1 cellular context compared by ENCODE assay signal in the genomic region with DNA sequence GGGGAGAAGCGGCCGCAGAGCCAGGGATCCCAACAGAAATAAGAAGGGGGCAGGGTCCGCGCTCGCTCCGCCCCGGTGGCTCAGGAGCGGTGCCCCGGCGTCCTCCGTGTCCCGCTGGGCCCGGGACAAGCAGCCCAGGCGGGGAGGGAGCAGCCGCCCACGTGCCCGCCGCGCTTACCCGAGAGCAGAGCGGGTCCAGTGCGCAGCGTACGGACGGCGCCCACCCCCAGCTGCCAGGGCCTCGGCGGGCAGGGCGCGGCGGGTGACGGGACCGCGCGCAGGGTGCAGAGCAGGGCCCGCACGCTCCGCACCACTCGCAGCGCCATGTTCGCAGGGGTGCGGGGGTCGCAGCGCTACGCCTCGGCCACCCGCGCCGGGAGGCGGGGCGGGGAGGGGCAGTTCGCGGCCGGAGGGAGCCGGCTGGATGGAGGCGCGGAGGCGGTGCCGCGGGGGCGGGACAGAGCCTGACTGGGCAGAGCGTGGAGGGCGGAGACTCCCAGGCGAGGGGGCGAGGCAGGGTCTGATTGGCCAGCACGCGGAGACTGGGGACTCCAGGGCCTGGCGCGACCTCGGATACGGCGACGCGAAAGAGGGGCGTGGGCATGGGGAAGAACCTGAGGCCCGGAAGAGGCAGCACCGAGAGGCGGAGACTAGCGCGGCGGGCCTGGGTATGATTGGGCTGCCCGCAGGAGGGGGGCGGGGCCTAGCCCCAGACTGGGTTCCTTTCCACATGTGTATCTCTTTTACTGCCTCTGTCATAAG.
TF ChIP-seq lines count a peak whose summit lies in the region.

A gene (minus strand): TSS at position 443 of the 762 bp plus-strand sequence. CDS start 117 bp downstream, at position 326.

TF ChIP-seq in HepG2, 621 proteins besides CTCF, POLR2A, EP300 and RAD21 (continued from another document and continues in another):
- TF ChIP-seq, protein P1, sequence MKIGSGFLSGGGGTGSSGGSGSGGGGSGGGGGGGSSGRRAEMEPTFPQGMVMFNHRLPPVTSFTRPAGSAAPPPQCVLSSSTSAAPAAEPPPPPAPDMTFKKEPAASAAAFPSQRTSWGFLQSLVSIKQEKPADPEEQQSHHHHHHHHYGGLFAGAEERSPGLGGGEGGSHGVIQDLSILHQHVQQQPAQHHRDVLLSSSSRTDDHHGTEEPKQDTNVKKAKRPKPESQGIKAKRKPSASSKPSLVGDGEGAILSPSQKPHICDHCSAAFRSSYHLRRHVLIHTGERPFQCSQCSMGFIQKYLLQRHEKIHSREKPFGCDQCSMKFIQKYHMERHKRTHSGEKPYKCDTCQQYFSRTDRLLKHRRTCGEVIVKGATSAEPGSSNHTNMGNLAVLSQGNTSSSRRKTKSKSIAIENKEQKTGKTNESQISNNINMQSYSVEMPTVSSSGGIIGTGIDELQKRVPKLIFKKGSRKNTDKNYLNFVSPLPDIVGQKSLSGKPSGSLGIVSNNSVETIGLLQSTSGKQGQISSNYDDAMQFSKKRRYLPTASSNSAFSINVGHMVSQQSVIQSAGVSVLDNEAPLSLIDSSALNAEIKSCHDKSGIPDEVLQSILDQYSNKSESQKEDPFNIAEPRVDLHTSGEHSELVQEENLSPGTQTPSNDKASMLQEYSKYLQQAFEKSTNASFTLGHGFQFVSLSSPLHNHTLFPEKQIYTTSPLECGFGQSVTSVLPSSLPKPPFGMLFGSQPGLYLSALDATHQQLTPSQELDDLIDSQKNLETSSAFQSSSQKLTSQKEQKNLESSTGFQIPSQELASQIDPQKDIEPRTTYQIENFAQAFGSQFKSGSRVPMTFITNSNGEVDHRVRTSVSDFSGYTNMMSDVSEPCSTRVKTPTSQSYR (CRISPR knock-in tag; IDR thresholded peaks at IDR 0.05; ENCODE audit: borderline replicate concordance): 0 out of 2 replicates have a peak, but pooled peaks have one; percentile 11
- TF ChIP-seq ZNF547 (CRISPR knock-in tag; IDR thresholded peaks at IDR 0.05) (no peak), ZNF678 (CRISPR knock-in tag; IDR thresholded peaks at IDR 0.05) (no peak), MIER2 (CRISPR knock-in tag; IDR thresholded peaks at IDR 0.05) (no peak), XBP1 (CRISPR knock-in tag; IDR thresholded peaks at IDR 0.05) (no peak), SOX5 (CRISPR knock-in tag; IDR thresholded peaks at IDR 0.05; ENCODE audit: borderline replicate concordance) (no peak), TARDBP (CRISPR knock-in tag; IDR thresholded peaks at IDR 0.05) (peak; percentile 53), GABPB1 (CRISPR knock-in tag; IDR thresholded peaks at IDR 0.05) (peak; percentile 89), JARID2 (CRISPR knock-in tag; IDR thresholded peaks at IDR 0.05; ENCODE audit: insufficient replicate concordance) (no peak), ZNF746 (CRISPR knock-in tag; IDR thresholded peaks at IDR 0.05) (peak; percentile 18; the same call in 1 of the 2 replicates), TOE1 (CRISPR knock-in tag; IDR thresholded peaks at IDR 0.05) (no peak; the same call in 1 of the 2 replicates), FOXM1 (CRISPR knock-in tag; IDR thresholded peaks at IDR 0.05) (no peak), SSRP1 (CRISPR knock-in tag; IDR thresholded peaks at IDR 0.05) (no peak), NFYB (CRISPR knock-in tag; IDR thresholded peaks at IDR 0.05) (peak; percentile 88), HNRNPUL1 (IDR thresholded peaks at IDR 0.05; ENCODE audit: low read depth, low read length) (no peak), MED8 (CRISPR knock-in tag; IDR thresholded peaks at IDR 0.05; ENCODE audit: insufficient replicate concordance) (no peak), RXRB (CRISPR knock-in tag; IDR thresholded peaks at IDR 0.05; ENCODE audit: borderline replicate concordance) (no peak), ZNF780A (CRISPR knock-in tag; IDR thresholded peaks at IDR 0.05) (no peak; the same call in 1 of the 2 replicates), GTF3A (CRISPR knock-in tag; conservative IDR thresholded peaks at IDR 0.05) (no peak; the same call in 1 of the 2 replicates), ZKSCAN5 (CRISPR knock-in tag; IDR thresholded peaks at IDR 0.05) (no peak), ZNF264 (CRISPR knock-in tag; IDR thresholded peaks at IDR 0.05) (no peak)
- TF ChIP-seq, protein P2, sequence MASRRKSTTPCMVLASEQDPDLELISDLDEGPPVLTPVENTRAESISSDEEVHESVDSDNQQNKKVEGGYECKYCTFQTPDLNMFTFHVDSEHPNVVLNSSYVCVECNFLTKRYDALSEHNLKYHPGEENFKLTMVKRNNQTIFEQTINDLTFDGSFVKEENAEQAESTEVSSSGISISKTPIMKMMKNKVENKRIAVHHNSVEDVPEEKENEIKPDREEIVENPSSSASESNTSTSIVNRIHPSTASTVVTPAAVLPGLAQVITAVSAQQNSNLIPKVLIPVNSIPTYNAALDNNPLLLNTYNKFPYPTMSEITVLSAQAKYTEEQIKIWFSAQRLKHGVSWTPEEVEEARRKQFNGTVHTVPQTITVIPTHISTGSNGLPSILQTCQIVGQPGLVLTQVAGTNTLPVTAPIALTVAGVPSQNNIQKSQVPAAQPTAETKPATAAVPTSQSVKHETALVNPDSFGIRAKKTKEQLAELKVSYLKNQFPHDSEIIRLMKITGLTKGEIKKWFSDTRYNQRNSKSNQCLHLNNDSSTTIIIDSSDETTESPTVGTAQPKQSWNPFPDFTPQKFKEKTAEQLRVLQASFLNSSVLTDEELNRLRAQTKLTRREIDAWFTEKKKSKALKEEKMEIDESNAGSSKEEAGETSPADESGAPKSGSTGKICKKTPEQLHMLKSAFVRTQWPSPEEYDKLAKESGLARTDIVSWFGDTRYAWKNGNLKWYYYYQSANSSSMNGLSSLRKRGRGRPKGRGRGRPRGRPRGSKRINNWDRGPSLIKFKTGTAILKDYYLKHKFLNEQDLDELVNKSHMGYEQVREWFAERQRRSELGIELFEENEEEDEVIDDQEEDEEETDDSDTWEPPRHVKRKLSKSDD (CRISPR knock-in tag; IDR thresholded peaks at IDR 0.05; ENCODE audit: low read depth): peak; percentile 56; the same call in 1 of the 2 replicates
- TF ChIP-seq, protein P3, sequence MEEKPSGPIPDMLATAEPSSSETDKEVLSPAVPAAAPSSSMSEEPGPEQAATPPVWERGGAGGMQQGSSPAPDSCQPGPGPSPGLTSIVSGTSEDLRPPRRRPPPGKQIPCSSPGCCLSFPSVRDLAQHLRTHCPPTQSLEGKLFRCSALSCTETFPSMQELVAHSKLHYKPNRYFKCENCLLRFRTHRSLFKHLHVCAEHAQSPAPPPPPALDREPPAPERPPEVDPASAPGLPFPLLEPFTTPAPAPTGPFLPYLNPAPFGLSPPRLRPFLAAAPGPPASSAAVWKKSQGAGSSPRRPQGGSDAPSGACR (CRISPR knock-in tag; IDR thresholded peaks at IDR 0.05): peak; percentile 63
- TF ChIP-seq, protein P4, sequence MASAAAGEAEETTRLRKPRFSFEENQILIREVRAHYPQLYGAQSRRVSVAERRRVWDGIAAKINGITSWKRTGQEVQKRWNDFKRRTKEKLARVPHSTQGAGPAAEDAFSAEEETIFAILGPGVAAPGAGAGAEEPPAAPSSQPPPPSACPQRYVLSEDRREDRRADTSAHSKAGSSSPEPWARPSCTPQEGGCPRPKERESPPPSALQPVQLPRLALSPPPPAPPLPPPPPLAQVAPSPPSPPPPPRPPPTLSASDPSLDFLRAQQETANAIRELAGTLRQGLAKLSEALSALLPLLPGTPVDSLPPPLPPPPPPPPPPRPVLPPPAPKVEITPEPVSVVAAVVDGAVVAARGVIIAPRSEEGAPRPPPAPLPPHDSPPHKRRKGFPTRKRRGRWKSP (CRISPR knock-in tag; IDR thresholded peaks at IDR 0.05): peak; percentile 70; the same call in 1 of the 2 replicates
- TF ChIP-seq, protein P5, sequence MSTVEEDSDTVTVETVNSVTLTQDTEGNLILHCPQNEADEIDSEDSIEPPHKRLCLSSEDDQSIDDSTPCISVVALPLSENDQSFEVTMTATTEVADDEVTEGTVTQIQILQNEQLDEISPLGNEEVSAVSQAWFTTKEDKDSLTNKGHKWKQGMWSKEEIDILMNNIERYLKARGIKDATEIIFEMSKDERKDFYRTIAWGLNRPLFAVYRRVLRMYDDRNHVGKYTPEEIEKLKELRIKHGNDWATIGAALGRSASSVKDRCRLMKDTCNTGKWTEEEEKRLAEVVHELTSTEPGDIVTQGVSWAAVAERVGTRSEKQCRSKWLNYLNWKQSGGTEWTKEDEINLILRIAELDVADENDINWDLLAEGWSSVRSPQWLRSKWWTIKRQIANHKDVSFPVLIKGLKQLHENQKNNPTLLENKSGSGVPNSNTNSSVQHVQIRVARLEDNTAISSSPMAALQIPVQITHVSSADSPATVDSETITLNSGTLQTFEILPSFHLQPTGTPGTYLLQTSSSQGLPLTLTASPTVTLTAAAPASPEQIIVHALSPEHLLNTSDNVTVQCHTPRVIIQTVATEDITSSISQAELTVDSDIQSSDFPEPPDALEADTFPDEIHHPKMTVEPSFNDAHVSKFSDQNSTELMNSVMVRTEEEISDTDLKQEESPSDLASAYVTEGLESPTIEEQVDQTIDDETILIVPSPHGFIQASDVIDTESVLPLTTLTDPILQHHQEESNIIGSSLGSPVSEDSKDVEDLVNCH (CRISPR knock-in tag; IDR thresholded peaks at IDR 0.05): no peak
- TF ChIP-seq, protein P6, sequence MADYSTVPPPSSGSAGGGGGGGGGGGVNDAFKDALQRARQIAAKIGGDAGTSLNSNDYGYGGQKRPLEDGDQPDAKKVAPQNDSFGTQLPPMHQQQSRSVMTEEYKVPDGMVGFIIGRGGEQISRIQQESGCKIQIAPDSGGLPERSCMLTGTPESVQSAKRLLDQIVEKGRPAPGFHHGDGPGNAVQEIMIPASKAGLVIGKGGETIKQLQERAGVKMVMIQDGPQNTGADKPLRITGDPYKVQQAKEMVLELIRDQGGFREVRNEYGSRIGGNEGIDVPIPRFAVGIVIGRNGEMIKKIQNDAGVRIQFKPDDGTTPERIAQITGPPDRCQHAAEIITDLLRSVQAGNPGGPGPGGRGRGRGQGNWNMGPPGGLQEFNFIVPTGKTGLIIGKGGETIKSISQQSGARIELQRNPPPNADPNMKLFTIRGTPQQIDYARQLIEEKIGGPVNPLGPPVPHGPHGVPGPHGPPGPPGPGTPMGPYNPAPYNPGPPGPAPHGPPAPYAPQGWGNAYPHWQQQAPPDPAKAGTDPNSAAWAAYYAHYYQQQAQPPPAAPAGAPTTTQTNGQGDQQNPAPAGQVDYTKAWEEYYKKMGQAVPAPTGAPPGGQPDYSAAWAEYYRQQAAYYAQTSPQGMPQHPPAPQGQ (CRISPR knock-in tag; IDR thresholded peaks at IDR 0.05; ENCODE audit: borderline replicate concordance): no peak
- TF ChIP-seq, protein P7, sequence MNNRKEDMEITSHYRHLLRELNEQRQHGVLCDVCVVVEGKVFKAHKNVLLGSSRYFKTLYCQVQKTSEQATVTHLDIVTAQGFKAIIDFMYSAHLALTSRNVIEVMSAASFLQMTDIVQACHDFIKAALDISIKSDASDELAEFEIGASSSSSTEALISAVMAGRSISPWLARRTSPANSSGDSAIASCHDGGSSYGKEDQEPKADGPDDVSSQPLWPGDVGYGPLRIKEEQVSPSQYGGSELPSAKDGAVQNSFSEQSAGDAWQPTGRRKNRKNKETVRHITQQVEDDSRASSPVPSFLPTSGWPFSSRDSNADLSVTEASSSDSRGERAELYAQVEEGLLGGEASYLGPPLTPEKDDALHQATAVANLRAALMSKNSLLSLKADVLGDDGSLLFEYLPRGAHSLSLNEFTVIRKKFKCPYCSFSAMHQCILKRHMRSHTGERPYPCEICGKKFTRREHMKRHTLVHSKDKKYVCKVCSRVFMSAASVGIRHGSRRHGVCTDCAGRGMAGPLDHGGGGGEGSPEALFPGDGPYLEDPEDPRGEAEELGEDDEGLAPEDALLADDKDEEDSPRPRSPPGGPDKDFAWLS (CRISPR knock-in tag; IDR thresholded peaks at IDR 0.05; ENCODE audit: borderline replicate concordance): no peak
- TF ChIP-seq, protein P8, sequence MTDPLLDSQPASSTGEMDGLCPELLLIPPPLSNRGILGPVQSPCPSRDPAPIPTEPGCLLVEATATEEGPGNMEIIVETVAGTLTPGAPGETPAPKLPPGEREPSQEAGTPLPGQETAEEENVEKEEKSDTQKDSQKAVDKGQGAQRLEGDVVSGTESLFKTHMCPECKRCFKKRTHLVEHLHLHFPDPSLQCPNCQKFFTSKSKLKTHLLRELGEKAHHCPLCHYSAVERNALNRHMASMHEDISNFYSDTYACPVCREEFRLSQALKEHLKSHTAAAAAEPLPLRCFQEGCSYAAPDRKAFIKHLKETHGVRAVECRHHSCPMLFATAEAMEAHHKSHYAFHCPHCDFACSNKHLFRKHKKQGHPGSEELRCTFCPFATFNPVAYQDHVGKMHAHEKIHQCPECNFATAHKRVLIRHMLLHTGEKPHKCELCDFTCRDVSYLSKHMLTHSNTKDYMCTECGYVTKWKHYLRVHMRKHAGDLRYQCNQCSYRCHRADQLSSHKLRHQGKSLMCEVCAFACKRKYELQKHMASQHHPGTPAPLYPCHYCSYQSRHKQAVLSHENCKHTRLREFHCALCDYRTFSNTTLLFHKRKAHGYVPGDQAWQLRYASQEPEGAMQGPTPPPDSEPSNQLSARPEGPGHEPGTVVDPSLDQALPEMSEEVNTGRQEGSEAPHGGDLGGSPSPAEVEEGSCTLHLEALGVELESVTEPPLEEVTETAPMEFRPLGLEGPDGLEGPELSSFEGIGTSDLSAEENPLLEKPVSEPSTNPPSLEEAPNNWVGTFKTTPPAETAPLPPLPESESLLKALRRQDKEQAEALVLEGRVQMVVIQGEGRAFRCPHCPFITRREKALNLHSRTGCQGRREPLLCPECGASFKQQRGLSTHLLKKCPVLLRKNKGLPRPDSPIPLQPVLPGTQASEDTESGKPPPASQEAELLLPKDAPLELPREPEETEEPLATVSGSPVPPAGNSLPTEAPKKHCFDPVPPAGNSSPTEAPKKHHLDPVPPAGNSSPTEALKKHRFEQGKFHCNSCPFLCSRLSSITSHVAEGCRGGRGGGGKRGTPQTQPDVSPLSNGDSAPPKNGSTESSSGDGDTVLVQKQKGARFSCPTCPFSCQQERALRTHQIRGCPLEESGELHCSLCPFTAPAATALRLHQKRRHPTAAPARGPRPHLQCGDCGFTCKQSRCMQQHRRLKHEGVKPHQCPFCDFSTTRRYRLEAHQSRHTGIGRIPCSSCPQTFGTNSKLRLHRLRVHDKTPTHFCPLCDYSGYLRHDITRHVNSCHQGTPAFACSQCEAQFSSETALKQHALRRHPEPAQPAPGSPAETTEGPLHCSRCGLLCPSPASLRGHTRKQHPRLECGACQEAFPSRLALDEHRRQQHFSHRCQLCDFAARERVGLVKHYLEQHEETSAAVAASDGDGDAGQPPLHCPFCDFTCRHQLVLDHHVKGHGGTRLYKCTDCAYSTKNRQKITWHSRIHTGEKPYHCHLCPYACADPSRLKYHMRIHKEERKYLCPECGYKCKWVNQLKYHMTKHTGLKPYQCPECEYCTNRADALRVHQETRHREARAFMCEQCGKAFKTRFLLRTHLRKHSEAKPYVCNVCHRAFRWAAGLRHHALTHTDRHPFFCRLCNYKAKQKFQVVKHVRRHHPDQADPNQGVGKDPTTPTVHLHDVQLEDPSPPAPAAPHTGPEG (CRISPR knock-in tag; IDR thresholded peaks at IDR 0.05): peak; percentile 66; the same call in 1 of the 2 replicates
- TF ChIP-seq, protein P9, sequence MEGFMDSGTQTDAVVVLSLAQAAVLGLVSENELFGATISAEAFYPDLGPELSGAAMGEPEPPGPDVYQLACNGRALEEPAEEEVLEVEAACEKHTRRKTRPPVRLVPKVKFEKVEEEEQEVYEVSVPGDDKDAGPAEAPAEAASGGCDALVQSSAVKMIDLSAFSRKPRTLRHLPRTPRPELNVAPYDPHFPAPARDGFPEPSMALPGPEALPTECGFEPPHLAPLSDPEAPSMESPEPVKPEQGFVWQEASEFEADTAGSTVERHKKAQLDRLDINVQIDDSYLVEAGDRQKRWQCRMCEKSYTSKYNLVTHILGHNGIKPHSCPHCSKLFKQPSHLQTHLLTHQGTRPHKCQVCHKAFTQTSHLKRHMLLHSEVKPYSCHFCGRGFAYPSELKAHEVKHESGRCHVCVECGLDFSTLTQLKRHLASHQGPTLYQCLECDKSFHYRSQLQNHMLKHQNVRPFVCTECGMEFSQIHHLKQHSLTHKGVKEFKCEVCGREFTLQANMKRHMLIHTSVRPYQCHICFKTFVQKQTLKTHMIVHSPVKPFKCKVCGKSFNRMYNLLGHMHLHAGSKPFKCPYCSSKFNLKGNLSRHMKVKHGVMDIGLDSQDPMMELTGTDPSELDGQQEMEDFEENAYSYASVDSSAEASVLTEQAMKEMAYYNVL (CRISPR knock-in tag; IDR thresholded peaks at IDR 0.05; ENCODE audit: borderline replicate concordance): no peak; the same call in 1 of the 2 replicates
